In the genomic region with DNA sequence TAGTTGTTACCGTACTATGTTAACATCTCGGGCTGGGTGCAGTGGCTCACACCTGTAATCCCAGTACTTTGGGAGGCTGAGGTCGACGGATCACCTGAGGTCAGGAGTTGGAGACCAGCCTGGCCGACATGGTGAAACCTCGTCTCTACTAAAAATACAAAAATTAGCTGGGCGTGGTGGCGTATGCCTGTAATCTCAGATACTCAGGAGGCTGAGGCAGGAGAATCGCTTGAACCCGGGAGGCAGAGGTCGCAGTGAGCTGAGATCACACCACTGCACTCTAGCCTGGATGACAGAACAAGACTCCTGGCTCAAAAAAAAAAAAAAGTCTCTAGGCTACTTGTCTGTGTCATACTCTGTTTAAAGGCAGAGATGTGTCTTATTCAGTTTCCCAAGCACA, we compare ENCODE assay signal across 2 cellular contexts. TPM values are rescaled to one million over a fixed set of nuclear protein-coding genes. Genes with fewer than 3 reads are reported as not detected.
"Had no signal": no experiment of that assay in that cellular context is flagged by ENCODE, and none has a peak within 500 bp of the region (broad histone marks: within the 10 kb centered on the region; RNA-seq: fewer than 3 reads in every experiment).

No MANE protein-coding gene starts in this region.

RNA-seq across cellular contexts. Expression of gene RAD9B, which starts 36.4 kb away (rescaled TPM):
- total RNA-seq: smooth muscle cell, vagina had no signal
